In genomic region chr17:81910840-81911276, GRCh38 we compare ENCODE assay signal across 8 cellular contexts. TPM values are rescaled to one million over a fixed set of nuclear protein-coding genes. Genes with fewer than 3 reads are reported as not detected.
A peak's percentile ranks its signal among the peaks of the same experiment; 100 is the strongest.
DNase-seq lines count a peak whose midpoint lies in the region; ATAC-seq and TF ChIP-seq lines count a peak whose summit lies in the region.

No MANE protein-coding gene starts in this region.

- peak overlapping the region; percentile 88 for H3K9ac ChIP-seq in Loucy (ENCODE audit: low read depth, low read length, poor library complexity, severe bottlenecking)

- H3F3A ChIP-seq in Loucy (ENCODE audit: low read depth) = no peaks in the 10 kb centered on the region

- no peaks in the 10 kb centered on the region for H3K27me3 ChIP-seq in Loucy (ENCODE audit: insufficient read depth, low read length, poor library complexity, severe bottlenecking)

- H3K9me3 ChIP-seq in Loucy (ENCODE audit: insufficient read depth, low read depth, low read length) = no peaks in the 10 kb centered on the region

- TF ChIP-seq CTCF in GM12864 (IDR thresholded peaks at IDR 0.05; ENCODE audit: low read depth, low read length, missing control alignments) = no peak
- no peak for TF ChIP-seq CTCF in Loucy (conservative IDR thresholded peaks at IDR 0.05; ENCODE audit: low read length)
- no peak for TF ChIP-seq CTCF in natural killer cell (IDR thresholded peaks at IDR 0.05)

- intact Hi-C loops in natural killer cell (cut with micrococcal nuclease) = no loop called here

- H3K27ac Mint-ChIP-seq in natural killer cell = peak overlapping the region in 1 of 2 donors; percentile 24

- peak; percentile 10 for ATAC-seq in GM21717 (IDR thresholded peaks at IDR 0.05; ENCODE audit: unreplicated experiment)
- ATAC-seq in natural killer cell = peak in 1 of 3 donors; percentile 48

- peaks cover 26% of the 10 kb centered on the region for H4K20me1 ChIP-seq in Loucy (ENCODE audit: insufficient read depth, low read length, poor library complexity, severe bottlenecking)

- H3K4me3 ChIP-seq in GM12864 (ENCODE audit: low read depth, low read length) (peak overlapping the region; percentile 89), Loucy (ENCODE audit: low read length, poor library complexity, severe bottlenecking) (peak overlapping the region; percentile 87)

- peaks cover 7 to 25% of the 10 kb centered on the region in 2 donors for H3K4me1 Mint-ChIP-seq in natural killer cell

- no peaks in the 10 kb centered on the region for H3K36me3 Mint-ChIP-seq in natural killer cell

- peaks cover 33% of the 10 kb centered on the region for H3K79me2 ChIP-seq in Loucy (ENCODE audit: insufficient read depth, low read length)

- peak overlapping the region; percentile 68; the same call in 1 of the 2 replicates for H2AFZ ChIP-seq in Loucy (ENCODE audit: low read length)

- peak overlapping the region; percentile 89 for H3K4me3 Mint-ChIP-seq in natural killer cell

- peak overlapping the region; percentile 91 for H3K4me2 ChIP-seq in Loucy (ENCODE audit: low read depth, low read length, poor library complexity, severe bottlenecking)

- H3K27me3 Mint-ChIP-seq in natural killer cell (ENCODE audit: low read depth in 2 of 2) = no peaks in the 10 kb centered on the region

- H3K9me2 ChIP-seq in Loucy (replicated peaks; ENCODE audit: low read depth, low read length) = no peaks in the 10 kb centered on the region

- DNase-seq in GM12864 (ENCODE audit: low read depth) = no peak
- peak; percentile 76 for DNase-seq in ecto neural progenitor cell (ENCODE audit: low spot score)
- no peak for DNase-seq in natural killer cell
- DNase-seq in Kasumi-1 (lab: John Stamatoyannopoulos, UW) = no peak
- no peak for DNase-seq in NCI-H1436 treated with DMSO at 0.1 percent for 48 hours (lab: John Stamatoyannopoulos, UW)
- no peak for DNase-seq in NCI-H187 treated with DMSO at 0.1 percent for 48 hours (lab: John Stamatoyannopoulos, UW)

- peaks cover 25% of the 10 kb centered on the region; the same call in 1 of the 2 replicates for H3K36me3 ChIP-seq in Loucy (ENCODE audit: insufficient read depth, low read length)

- peaks cover 14% of the 10 kb centered on the region for H3K4me1 ChIP-seq in Loucy (ENCODE audit: insufficient read depth, low read length, poor library complexity, severe bottlenecking)

- no peaks in the 10 kb centered on the region for H3K9me3 Mint-ChIP-seq in natural killer cell

RNA-seq across cellular contexts. Expression of gene PCYT2, which starts 0.3 kb away (rescaled TPM):
- 10 to 100 TPM; 30.6 to 34.4 (median 34.2) TPM for total RNA-seq in natural killer cell

RNA-seq across cellular contexts. Expression of gene SIRT7, which starts 7.1 kb away (rescaled TPM):
- 100 to 1,000 TPM in 1 of 3 donors, 10 to 100 TPM in 2; 75.8 to 102 (median 94.9) TPM for total RNA-seq in natural killer cell

RNA-seq across cellular contexts. Expression of gene NPB, which starts 8.8 kb away (rescaled TPM):
- total RNA-seq in natural killer cell = under 1 TPM in 2 of 3 donors, not detected in 1; 0.18 to 0.31 TPM

RNA-seq across cellular contexts. Expression of gene MAFG, which starts 16.7 kb away (rescaled TPM):
- 10 to 100 TPM; 11.9 to 14.6 (median 13.2) TPM for total RNA-seq in natural killer cell

RNA-seq across cellular contexts. Expression of gene ANAPC11, which starts 19.3 kb away (rescaled TPM):
- total RNA-seq in natural killer cell = 10 to 100 TPM; 40.1 to 50.9 (median 41.5) TPM
